Comparison of ENCODE assay signal across 24 cellular contexts in genomic region chr18:23154823-23155517, GRCh38. TPM values are rescaled to one million over a fixed set of nuclear protein-coding genes. Genes with fewer than 3 reads are reported as not detected.
DNase-seq lines count a peak whose midpoint lies in the region; ATAC-seq, FAIRE-seq and TF ChIP-seq lines count a peak whose summit lies in the region.
"Had no signal": no experiment of that assay in that cellular context is flagged by ENCODE, and none has a peak within 500 bp of the region (broad histone marks: within the 10 kb centered on the region; RNA-seq: fewer than 3 reads in every experiment).

No MANE protein-coding gene starts in this region.

- no peaks in the 10 kb centered on the region for H3K9me3 ChIP-seq in BE2C
- no peaks in the 10 kb centered on the region for H3K9me3 ChIP-seq in PC-3 (ENCODE audit: low read length)
- no peaks in the 10 kb centered on the region for H3K9me3 ChIP-seq in pancreas
- H3K9me3 ChIP-seq: sigmoid colon, testis had no signal

- H3K36me3 Mint-ChIP-seq in chondrocyte (ENCODE audit: low read depth) = peaks cover 5% of the 10 kb centered on the region
- H3K36me3 Mint-ChIP-seq in osteocyte (ENCODE audit: unreplicated experiment) = peaks cover 12% of the 10 kb centered on the region
- no peaks in the 10 kb centered on the region for H3K36me3 Mint-ChIP-seq in glutamatergic neuron (ENCODE audit: unreplicated experiment)
- H3K36me3 Mint-ChIP-seq: stimulated activated effector memory CD8-positive, alpha-beta T cell treated with anti-CD3 and anti-CD28 coated beads, Interleukin-12 subunit alpha, Interleukin-12 subunit beta, amount 100 ng/mL, for 72 hours had no signal

- ATAC-seq in PC-3 = peak; percentile 86
- ATAC-seq in pancreas = no peak
- ATAC-seq: stimulated activated effector memory CD8-positive, alpha-beta T cell treated with anti-CD3 and anti-CD28 coated beads, Interleukin-12 subunit alpha, Interleukin-12 subunit beta, amount 100 ng/mL, for 72 hours had no signal

- H3K36me3 ChIP-seq in BE2C (no peaks in the 10 kb centered on the region), PC-3 (ENCODE audit: low read depth, low read length) (no peaks in the 10 kb centered on the region), pancreas (no peaks in the 10 kb centered on the region)
- H3K36me3 ChIP-seq: sigmoid colon, WERI-Rb-1 had no signal

- POLR2A ChIA-PET in PC-3 (lab: Charles Lee; ENCODE audit: unreplicated experiment) = interaction anchor here (0.5 to 0.8 kb wide), 2 partner anchors 69 to 95 kb away, joined by 4 to 7 read pairs; no protein-coding TSS in a partner anchor

- CTCF ChIA-PET in PC-3 (lab: Charles Lee) = no interaction called here

- H3F3A ChIP-seq in PC-3 (ENCODE audit: low read length, unreplicated experiment) = no peaks in the 10 kb centered on the region

- peak overlapping the region; percentile 70 for H3K27ac Mint-ChIP-seq in chondrocyte (ENCODE audit: unreplicated experiment)
- peak overlapping the region; percentile 92 for H3K27ac Mint-ChIP-seq in osteocyte (ENCODE audit: unreplicated experiment)
- no peak overlapping the region for H3K27ac Mint-ChIP-seq in glutamatergic neuron (ENCODE audit: unreplicated experiment)
- H3K27ac Mint-ChIP-seq: stimulated activated effector memory CD8-positive, alpha-beta T cell treated with anti-CD3 and anti-CD28 coated beads, Interleukin-12 subunit alpha, Interleukin-12 subunit beta, amount 100 ng/mL, for 72 hours had no signal

- H2AFZ ChIP-seq in PC-3 (ENCODE audit: low read length) = no peak overlapping the region
- H2AFZ ChIP-seq: parathyroid adenoma had no signal

- WGBS in pancreas, 2 donors = 86% methylated on average over 5 of the region's 5 CpGs

- intact Hi-C loops in PC-3 (cut with micrococcal nuclease) (no loop called here), pancreas (cut with DNase I) (no loop called here)

- H3K79me2 ChIP-seq in PC-3 (ENCODE audit: low read length) = peaks cover 19% of the 10 kb centered on the region

- H3K4me1 Mint-ChIP-seq in chondrocyte (ENCODE audit: low read depth) (peaks cover 49% of the 10 kb centered on the region), osteocyte (ENCODE audit: unreplicated experiment) (peaks cover 50% of the 10 kb centered on the region), glutamatergic neuron (ENCODE audit: low read depth, unreplicated experiment) (no peaks in the 10 kb centered on the region)
- H3K4me1 Mint-ChIP-seq: stimulated activated effector memory CD8-positive, alpha-beta T cell treated with anti-CD3 and anti-CD28 coated beads, Interleukin-12 subunit alpha, Interleukin-12 subunit beta, amount 100 ng/mL, for 72 hours had no signal

- H3K4me2 ChIP-seq in PC-3 (ENCODE audit: low read length) = peak overlapping the region; percentile 48

- H3K9me2 ChIP-seq in PC-3 (replicated peaks; ENCODE audit: low read length) = no peaks in the 10 kb centered on the region

- H3K9me3 Mint-ChIP-seq in chondrocyte (ENCODE audit: low read depth) (no peaks in the 10 kb centered on the region), osteocyte (ENCODE audit: unreplicated experiment) (no peaks in the 10 kb centered on the region), glutamatergic neuron (ENCODE audit: unreplicated experiment) (no peaks in the 10 kb centered on the region)
- H3K9me3 Mint-ChIP-seq: stimulated activated effector memory CD8-positive, alpha-beta T cell treated with anti-CD3 and anti-CD28 coated beads, Interleukin-12 subunit alpha, Interleukin-12 subunit beta, amount 100 ng/mL, for 72 hours had no signal

- H3K4me1 ChIP-seq in BE2C (peaks cover 16% of the 10 kb centered on the region), PC-3 (ENCODE audit: insufficient read depth, low read length) (peaks cover 19% of the 10 kb centered on the region), pancreas (no peaks in the 10 kb centered on the region)
- H3K4me1 ChIP-seq: parathyroid adenoma, testis had no signal

- no TSS peak for BruUV-seq in PC-3 (replicated peaks; lab: Mats Ljungman, UMichigan)

- H3K27me3 ChIP-seq in BE2C (no peaks in the 10 kb centered on the region), PC-3 (ENCODE audit: low read length) (no peaks in the 10 kb centered on the region), pancreas (no peaks in the 10 kb centered on the region)
- H3K27me3 ChIP-seq: sigmoid colon, testis had no signal

- H3K4me3 Mint-ChIP-seq in chondrocyte (ENCODE audit: unreplicated experiment) (no peak overlapping the region), osteocyte (ENCODE audit: unreplicated experiment) (peak overlapping the region; percentile 54), glutamatergic neuron (ENCODE audit: unreplicated experiment) (no peak overlapping the region)
- H3K4me3 Mint-ChIP-seq: stimulated activated effector memory CD8-positive, alpha-beta T cell treated with anti-CD3 and anti-CD28 coated beads, Interleukin-12 subunit alpha, Interleukin-12 subunit beta, amount 100 ng/mL, for 72 hours had no signal

- TF ChIP-seq CTCF in BE2C (IDR thresholded peaks at IDR 0.05; ENCODE audit: low read depth, low read length) = peak; percentile 57
- no peak for TF ChIP-seq CTCF in PC-3 (conservative IDR thresholded peaks at IDR 0.05; ENCODE audit: low read depth, low read length)
- TF ChIP-seq CTCF in chondrocyte (IDR thresholded peaks at IDR 0.05) = peak; percentile 47
- peak; percentile 34 for TF ChIP-seq CTCF in osteocyte (IDR thresholded peaks at IDR 0.05)
- no peak for TF ChIP-seq CTCF in glutamatergic neuron (IDR thresholded peaks at IDR 0.05; ENCODE audit: partially characterized antibody, unreplicated experiment)
- TF ChIP-seq CTCF in pancreas (IDR thresholded peaks at IDR 0.05) = no peak

- H3K27me3 Mint-ChIP-seq in chondrocyte (ENCODE audit: low read depth) (no peaks in the 10 kb centered on the region), osteocyte (ENCODE audit: unreplicated experiment) (no peaks in the 10 kb centered on the region), glutamatergic neuron (ENCODE audit: unreplicated experiment) (peaks cover 3% of the 10 kb centered on the region)

- DNase-seq in BE2C = peak; percentile 41
- peak; percentile 56 for DNase-seq in PC-3
- no peak for DNase-seq in chondrocyte (ENCODE audit: low spot score)
- no peak for DNase-seq in osteocyte (ENCODE audit: extremely low spot score, unreplicated experiment)
- DNase-seq in GM03348 (ENCODE audit: low spot score) = no peak
- no peak for DNase-seq in DMS153 treated with DMSO at 0.1 percent for 48 hours (lab: John Stamatoyannopoulos, UW; ENCODE audit: unreplicated experiment)
- DNase-seq in glutamatergic neuron = no peak
- DNase-seq in pancreas = no peak
- DNase-seq: activated CD4-positive, alpha-beta T cell treated with anti-CD3 and anti-CD28 coated beads, Interleukin-2, amount 50 U/mL, for 4 hours; activated CD8-positive, alpha-beta memory T cell treated with anti-CD3 and anti-CD28 coated beads, Interleukin-2, amount 50 U/mL, for 48 hours; activated effector memory CD4-positive, alpha-beta T cell treated with Interleukin-2 at 50 U/mL for 16 hours; kidney; NCI-H146; NCI-H748 treated with DMSO at 0.1 percent for 48 hours; SHP77 treated with DMSO at 0.1 percent for 48 hours; sigmoid colon; T-helper 2 cell; testis; WERI-Rb-1 had no signal

- H3K9ac ChIP-seq in PC-3 (ENCODE audit: low read length) = no peak overlapping the region
- H3K9ac ChIP-seq: parathyroid adenoma had no signal

- no peak for FAIRE-seq in pancreas (lab: Jason Lieb, UNC)
- FAIRE-seq: endothelial cell of umbilical vein, K562, kidney had no signal

- H3K4me3 ChIP-seq in BE2C (ENCODE audit: low read depth, low read length) (peak overlapping the region; percentile 15; the same call in 1 of the 2 replicates), PC-3 (ENCODE audit: low read length) (no peak overlapping the region), pancreas (no peak overlapping the region)
- H3K4me3 ChIP-seq: K562, lung, sigmoid colon, testis had no signal

- H3K27ac ChIP-seq in PC-3 (ENCODE audit: low read length) (peak overlapping the region; percentile 8; the same call in 1 of the 2 replicates), pancreas (no peak overlapping the region)
- H3K27ac ChIP-seq: parathyroid adenoma, sigmoid colon, testis, WERI-Rb-1 had no signal

- H4K20me1 ChIP-seq in PC-3 (ENCODE audit: low read length) = no peaks in the 10 kb centered on the region

RNA-seq across cellular contexts. Expression of gene CABLES1, which starts 19.7 kb away (rescaled TPM):
- 18.5 TPM for polyA plus RNA-seq in BE2C (2012; ENCODE audit: insufficient read depth, insufficient read length, low read depth)
- total RNA-seq in PC-3 (2014; rRNA removed) (18.6 and 20.5 TPM in 2 replicates), chondrocyte (26.2 to 46.3 TPM (median 29.3 TPM) in 3 replicates), osteocyte (50.9 and 51.2 TPM in 2 replicates), glutamatergic neuron (ENCODE audit: unreplicated experiment) (3.1 TPM), pancreas (1 to 10 TPM; 2.8 to 5.7 (median 3.7) TPM)
- 1 to 10 TPM; 2.0 to 3.0 TPM for polyA plus RNA-seq in pancreas

Comparison
In these comparisons a context has a peak if more than half of its experiments do, and no peak if none do; other contexts are left out.
1. DNase-seq: peak in BE2C (single experiment) and PC-3 (single experiment); none in chondrocyte (single experiment), osteocyte (single experiment), GM03348 (single experiment), DMS153 treated with DMSO at 0.1 percent for 48 hours (single experiment), glutamatergic neuron (single experiment) and pancreas (0 of 6).
2. CTCF ChIP-seq: peak in BE2C (single experiment), chondrocyte (single experiment) and osteocyte (single experiment); none in PC-3 (single experiment), glutamatergic neuron (single experiment) and pancreas (0 of 4).